ENCODE assay signal across 1 cellular context in genomic region chr5:146671561-146671960, GRCh38.
TF ChIP-seq lines count a peak whose summit lies in the region.

No MANE protein-coding gene starts in this region.

TF ChIP-seq in WTC11, 78 proteins besides CTCF, POLR2A, EP300 and RAD21 (continued from another document):
- TF ChIP-seq AR (CRISPR knock-in tag; IDR thresholded peaks at IDR 0.05) (no peak), MAX (CRISPR knock-in tag; IDR thresholded peaks at IDR 0.05) (no peak), RORB (CRISPR knock-in tag; IDR thresholded peaks at IDR 0.05) (no peak), ZNF317 (CRISPR knock-in tag; IDR thresholded peaks at IDR 0.05; ENCODE audit: borderline replicate concordance, low read depth) (no peak), ESRRA (CRISPR knock-in tag; IDR thresholded peaks at IDR 0.05; ENCODE audit: borderline replicate concordance) (no peak), ZMAT4 (CRISPR knock-in tag; IDR thresholded peaks at IDR 0.05) (no peak), FOXP4 (CRISPR knock-in tag; IDR thresholded peaks at IDR 0.05) (no peak), ERG (CRISPR knock-in tag; IDR thresholded peaks at IDR 0.05) (no peak), OVOL2 (CRISPR knock-in tag; IDR thresholded peaks at IDR 0.05; ENCODE audit: borderline replicate concordance) (no peak), ZNF263 (CRISPR knock-in tag; IDR thresholded peaks at IDR 0.05; ENCODE audit: low read depth) (no peak)
